In genomic region chr22:26547837-26548236, GRCh38 we compare ENCODE assay signal across 23 cellular contexts. TPM values are rescaled to one million over a fixed set of nuclear protein-coding genes. Genes with fewer than 3 reads are reported as not detected.
DNase-seq lines count a peak whose midpoint lies in the region; ATAC-seq and TF ChIP-seq lines count a peak whose summit lies in the region.
"Had no signal": no experiment of that assay in that cellular context is flagged by ENCODE, and none has a peak within 500 bp of the region (broad histone marks: within the 10 kb centered on the region; RNA-seq: fewer than 3 reads in every experiment).

No MANE protein-coding gene starts in this region.

- H3K23ac ChIP-seq in IMR-90 (ENCODE audit: low read depth, low read length) = no peak overlapping the region

- H4K20me1 ChIP-seq in IMR-90 (ENCODE audit: insufficient read depth, low read length) = no peaks in the 10 kb centered on the region

- H4K5ac ChIP-seq in IMR-90 (ENCODE audit: low read depth, low read length) = no peak overlapping the region

- H3K4me3 Mint-ChIP-seq in activated CD8-positive, alpha-beta T cell treated with anti-CD3 and anti-CD28 coated beads for 36 hours = no peak overlapping the region
- no peak overlapping the region for H3K4me3 Mint-ChIP-seq in activated CD8-positive, alpha-beta T cell treated with anti-CD3 and anti-CD28 coated beads, Interleukin-2, amount 10 ng/mL, durations not matched to agents 7 days and 5 days
- peak overlapping the region; percentile 53 for H3K4me3 Mint-ChIP-seq in activated naive CD8-positive, alpha-beta T cell treated with anti-CD3 and anti-CD28 coated beads, Interleukin-2, amount 10 ng/mL, durations not matched to agents 7 days and 5 days
- H3K4me3 Mint-ChIP-seq in natural killer cell = peak overlapping the region; percentile 54
- H3K4me3 Mint-ChIP-seq: WTC11 had no signal

- no peak overlapping the region for H3K4me3 ChIP-seq in IMR-90 (ENCODE audit: insufficient read depth, low read depth, low read length)
- H3K4me3 ChIP-seq: A549, Peyer's patch, right lobe of liver, SJCRH30, spleen, stomach, tibial nerve had no signal

- H3K14ac ChIP-seq in IMR-90 (replicated peaks; ENCODE audit: low read depth, low read length) = no peak overlapping the region

- H3K36me3 Mint-ChIP-seq in activated CD8-positive, alpha-beta T cell treated with anti-CD3 and anti-CD28 coated beads for 36 hours (ENCODE audit: low read depth) = peaks cover 33% of the 10 kb centered on the region
- H3K36me3 Mint-ChIP-seq in activated CD8-positive, alpha-beta T cell treated with anti-CD3 and anti-CD28 coated beads, Interleukin-2, amount 10 ng/mL, durations not matched to agents 7 days and 5 days (ENCODE audit: low read depth) = peaks cover 51% of the 10 kb centered on the region
- H3K36me3 Mint-ChIP-seq in activated naive CD8-positive, alpha-beta T cell treated with anti-CD3 and anti-CD28 coated beads, Interleukin-2, amount 10 ng/mL, durations not matched to agents 7 days and 5 days = peaks cover 21% of the 10 kb centered on the region
- peaks cover 6% of the 10 kb centered on the region for H3K36me3 Mint-ChIP-seq in natural killer cell

- peaks cover 4% of the 10 kb centered on the region for H3K9me3 Mint-ChIP-seq in activated CD8-positive, alpha-beta T cell treated with anti-CD3 and anti-CD28 coated beads for 36 hours
- peaks cover 8% of the 10 kb centered on the region for H3K9me3 Mint-ChIP-seq in activated CD8-positive, alpha-beta T cell treated with anti-CD3 and anti-CD28 coated beads, Interleukin-2, amount 10 ng/mL, durations not matched to agents 7 days and 5 days (ENCODE audit: insufficient read depth)
- no peaks in the 10 kb centered on the region for H3K9me3 Mint-ChIP-seq in activated naive CD8-positive, alpha-beta T cell treated with anti-CD3 and anti-CD28 coated beads, Interleukin-2, amount 10 ng/mL, durations not matched to agents 7 days and 5 days
- H3K9me3 Mint-ChIP-seq in natural killer cell = no peaks in the 10 kb centered on the region
- H3K9me3 Mint-ChIP-seq: WTC11 had no signal

- DNase-seq in activated CD8-positive, alpha-beta T cell treated with anti-CD3 and anti-CD28 coated beads for 36 hours = no peak
- DNase-seq in activated CD8-positive, alpha-beta T cell treated with anti-CD3 and anti-CD28 coated beads, Interleukin-2, amount 10 ng/mL, durations not matched to agents 7 days and 5 days = no peak
- DNase-seq in IMR-90 (no peak), natural killer cell (no peak), SIG-M5 treated with dmso at 0.1 percent for 504 hours (lab: John Stamatoyannopoulos, UW; ENCODE audit: unreplicated experiment) (no peak), SKM-1 treated with dmso at 0.1 percent for 144 hours (lab: John Stamatoyannopoulos, UW; ENCODE audit: unreplicated experiment) (no peak), DMS53 (lab: John Stamatoyannopoulos, UW) (no peak)
- no peak for DNase-seq in activated naive CD8-positive, alpha-beta T cell treated with anti-CD3 and anti-CD28 coated beads, Interleukin-2, amount 10 ng/mL, durations not matched to agents 7 days and 5 days
- DNase-seq: caudate nucleus; CD4-positive, alpha-beta memory T cell; cortex of kidney; kidney; NCI-H748 treated with DMSO at 0.1 percent for 48 hours; Peyer's patch; right lobe of liver; SJCRH30; spleen; stomach had no signal

- no peaks in the 10 kb centered on the region for H3K27me3 Mint-ChIP-seq in activated CD8-positive, alpha-beta T cell treated with anti-CD3 and anti-CD28 coated beads for 36 hours
- H3K27me3 Mint-ChIP-seq in activated CD8-positive, alpha-beta T cell treated with anti-CD3 and anti-CD28 coated beads, Interleukin-2, amount 10 ng/mL, durations not matched to agents 7 days and 5 days (ENCODE audit: low read depth) = no peaks in the 10 kb centered on the region
- H3K27me3 Mint-ChIP-seq in activated naive CD8-positive, alpha-beta T cell treated with anti-CD3 and anti-CD28 coated beads, Interleukin-2, amount 10 ng/mL, durations not matched to agents 7 days and 5 days = no peaks in the 10 kb centered on the region
- no peaks in the 10 kb centered on the region for H3K27me3 Mint-ChIP-seq in natural killer cell (ENCODE audit: low read depth in 2 of 2)
- H3K27me3 Mint-ChIP-seq: CD4-positive, alpha-beta memory T cell had no signal

- no peaks in the 10 kb centered on the region for H3K27me3 ChIP-seq in IMR-90 (ENCODE audit: control insufficient read depth, insufficient read depth, low read length)
- H3K27me3 ChIP-seq: neutrophil, Peyer's patch, right lobe of liver, SJCRH30, spleen, stomach, tibial nerve had no signal

- H3K4me1 ChIP-seq in IMR-90 (ENCODE audit: control insufficient read depth, insufficient read depth, low read length) = peaks cover 21% of the 10 kb centered on the region

- CTCF ChIA-PET in activated CD8-positive, alpha-beta T cell treated with anti-CD3 and anti-CD28 coated beads for 36 hours (lab: Charles Lee) = interaction anchor here (1.2 to 1.3 kb wide), 3 partner anchors 44 to 118 kb away, joined by 3 read pairs; no protein-coding TSS in a partner anchor
- CTCF ChIA-PET in activated CD8-positive, alpha-beta T cell treated with anti-CD3 and anti-CD28 coated beads, Interleukin-2, amount 10 ng/mL, durations not matched to agents 7 days and 5 days (lab: Charles Lee) = no interaction called here
- CTCF ChIA-PET in IMR-90 (lab: Yijun Ruan, JAX) = no interaction called here

- no peak overlapping the region for H3K4me2 ChIP-seq in IMR-90 (ENCODE audit: low read depth, low read length)
- H3K4me2 ChIP-seq: A549 had no signal

- no TSS peak for BruUV-seq in IMR-90 (replicated peaks; lab: Mats Ljungman, UMichigan)

- H3K9me1 ChIP-seq in IMR-90 (ENCODE audit: insufficient read depth, low read length) = peaks cover 28% of the 10 kb centered on the region

- H3K56ac ChIP-seq in IMR-90 (ENCODE audit: extremely low read depth, insufficient read depth, low read length) = no peak overlapping the region

- WGBS in IMR-90 (ENCODE audit: extremely low coverage in 2 of 2, insufficient read length in 1 of 2), 2 experiments = no CpG with 5 or more reads among the region's 4 CpGs

- H2AFZ ChIP-seq in IMR-90 (replicated peaks; ENCODE audit: low read length, poor library complexity) = no peak overlapping the region

- dilution Hi-C loops in IMR-90 (cut with HindIII; ENCODE audit: low sequenced_read_pairs, unreplicated experiment) = no loop called here

- H3K27ac ChIP-seq in IMR-90 (ENCODE audit: insufficient read depth, low read length) = no peak overlapping the region
- H3K27ac ChIP-seq: A549, Peyer's patch, SJCRH30, stomach, tibial nerve had no signal

- H3K4me1 Mint-ChIP-seq in activated CD8-positive, alpha-beta T cell treated with anti-CD3 and anti-CD28 coated beads for 36 hours (ENCODE audit: low read depth) = peaks cover 47% of the 10 kb centered on the region
- H3K4me1 Mint-ChIP-seq in activated CD8-positive, alpha-beta T cell treated with anti-CD3 and anti-CD28 coated beads, Interleukin-2, amount 10 ng/mL, durations not matched to agents 7 days and 5 days (ENCODE audit: low read depth) = peaks cover 54% of the 10 kb centered on the region
- H3K4me1 Mint-ChIP-seq in activated naive CD8-positive, alpha-beta T cell treated with anti-CD3 and anti-CD28 coated beads, Interleukin-2, amount 10 ng/mL, durations not matched to agents 7 days and 5 days = peaks cover 46% of the 10 kb centered on the region
- peaks cover 80 to 85% of the 10 kb centered on the region in 2 donors for H3K4me1 Mint-ChIP-seq in natural killer cell

- no peak overlapping the region for H3K9ac ChIP-seq in IMR-90 (ENCODE audit: low read depth, low read length)

- TF ChIP-seq POLR2A in IMR-90 (IDR thresholded peaks at IDR 0.05; ENCODE audit: low read depth, low read length) = no peak

- H3K9me3 ChIP-seq in IMR-90 (ENCODE audit: control insufficient read depth, insufficient read depth, low read length) = no peaks in the 10 kb centered on the region
- H3K9me3 ChIP-seq: A549, neutrophil, Peyer's patch, right lobe of liver, SJCRH30, spleen, stomach, tibial nerve had no signal

- H3K36me3 ChIP-seq in IMR-90 (ENCODE audit: control insufficient read depth, insufficient read depth, low read length) = no peaks in the 10 kb centered on the region; the same call in 1 of the 2 replicates
- H3K36me3 ChIP-seq: Peyer's patch, SJCRH30 had no signal

- POLR2A ChIA-PET in activated CD8-positive, alpha-beta T cell treated with anti-CD3 and anti-CD28 coated beads for 36 hours (lab: Charles Lee) = interaction anchor here (0.8 to 1.6 kb wide), 5 partner anchors 12 to 33 kb away, joined by 3 to 4 read pairs (median 3); no protein-coding TSS in a partner anchor
- POLR2A ChIA-PET in activated CD8-positive, alpha-beta T cell treated with anti-CD3 and anti-CD28 coated beads, Interleukin-2, amount 10 ng/mL, durations not matched to agents 7 days and 5 days (lab: Charles Lee) = interaction anchor here (0.7 kb wide), 1 partner anchor 16 kb away, joined by 3 read pairs; no protein-coding TSS in a partner anchor
- POLR2A ChIA-PET in IMR-90 (lab: Charles Lee; ENCODE audit: unreplicated experiment) = no interaction called here
- POLR2A ChIA-PET in activated naive CD8-positive, alpha-beta T cell treated with anti-CD3 and anti-CD28 coated beads, Interleukin-2, amount 10 ng/mL, durations not matched to agents 7 days and 5 days (lab: Charles Lee) = interaction anchor here (0.8 to 1.7 kb wide), 5 partner anchors 32 to 123 kb away, joined by 3 to 6 read pairs (median 4); no protein-coding TSS in a partner anchor

- intact Hi-C loops in activated CD8-positive, alpha-beta T cell treated with anti-CD3 and anti-CD28 coated beads for 36 hours (cut with micrococcal nuclease) = no loop called here
- intact Hi-C loops in IMR-90 (cut with micrococcal nuclease) (no loop called here), natural killer cell (cut with micrococcal nuclease) (loop anchor here (5.0 kb wide), 2 partner anchors 39 to 46 kb away; no protein-coding TSS in a partner anchor)

- no peak overlapping the region for H2BK20ac ChIP-seq in IMR-90 (ENCODE audit: low read depth, low read length)

- H2BK15ac ChIP-seq in IMR-90 (ENCODE audit: low read depth, low read length) = no peak overlapping the region

- no peak overlapping the region for H2BK120ac ChIP-seq in IMR-90 (ENCODE audit: low read depth, low read length)

- 0 out of 2 replicates have a peak overlapping the region, but pooled peaks have one; percentile 7 for H3K4ac ChIP-seq in IMR-90 (ENCODE audit: low read depth, low read length)

- no peak overlapping the region for H4K91ac ChIP-seq in IMR-90 (ENCODE audit: insufficient read depth, low read depth, low read length)

- peaks cover 40 to 84% of the 10 kb centered on the region in 2 experiments for H3K79me1 ChIP-seq in IMR-90 (ENCODE audit: low read depth in 1 of 2, low read length in 2 of 2)

- peak overlapping the region; percentile 76 for H3K27ac Mint-ChIP-seq in activated CD8-positive, alpha-beta T cell treated with anti-CD3 and anti-CD28 coated beads for 36 hours
- H3K27ac Mint-ChIP-seq in activated CD8-positive, alpha-beta T cell treated with anti-CD3 and anti-CD28 coated beads, Interleukin-2, amount 10 ng/mL, durations not matched to agents 7 days and 5 days = no peak overlapping the region
- H3K27ac Mint-ChIP-seq in activated naive CD8-positive, alpha-beta T cell treated with anti-CD3 and anti-CD28 coated beads, Interleukin-2, amount 10 ng/mL, durations not matched to agents 7 days and 5 days = peak overlapping the region; percentile 84
- H3K27ac Mint-ChIP-seq in natural killer cell = peak overlapping the region; percentile 81 to 91

- H2AK9ac ChIP-seq in IMR-90 (replicated peaks; ENCODE audit: low read depth, low read length, poor library complexity) = no peak overlapping the region

- H3K18ac ChIP-seq in IMR-90 (ENCODE audit: low read depth, low read length) = no peak overlapping the region

- no peak overlapping the region for H2AK5ac ChIP-seq in IMR-90 (ENCODE audit: low read depth, low read length)

- in situ Hi-C loops in IMR-90 (cut with MboI; ENCODE audit: low sequenced_read_pairs) = no loop called here

- no peak overlapping the region for H4K8ac ChIP-seq in IMR-90 (ENCODE audit: low read depth in 2 of 2, low read length in 2 of 2)

- no peak for ATAC-seq in activated CD8-positive, alpha-beta T cell treated with anti-CD3 and anti-CD28 coated beads for 36 hours
- ATAC-seq in activated CD8-positive, alpha-beta T cell treated with anti-CD3 and anti-CD28 coated beads, Interleukin-2, amount 10 ng/mL, durations not matched to agents 7 days and 5 days = no peak
- ATAC-seq in IMR-90 (ENCODE audit: low read depth) = no peak
- no peak for ATAC-seq in activated naive CD8-positive, alpha-beta T cell treated with anti-CD3 and anti-CD28 coated beads, Interleukin-2, amount 10 ng/mL, durations not matched to agents 7 days and 5 days (ENCODE audit: low read depth)
- ATAC-seq in natural killer cell = no peak
- ATAC-seq: A549, HepG2, right lobe of liver, WTC11 had no signal

- TF ChIP-seq CTCF in activated CD8-positive, alpha-beta T cell treated with anti-CD3 and anti-CD28 coated beads for 36 hours (IDR thresholded peaks at IDR 0.05) = no peak
- no peak for TF ChIP-seq CTCF in IMR-90 (conservative IDR thresholded peaks at IDR 0.05; ENCODE audit: low read depth, low read length)
- TF ChIP-seq CTCF in natural killer cell (IDR thresholded peaks at IDR 0.05) = no peak

- TF ChIP-seq RAD21 in IMR-90 (IDR thresholded peaks at IDR 0.05; ENCODE audit: low read length) = no peak

- no peak overlapping the region for H2BK5ac ChIP-seq in IMR-90 (ENCODE audit: low read depth, low read length, poor library complexity, severe bottlenecking)

RNA-seq across cellular contexts. Expression of gene TFIP11, which starts 35.6 kb away (rescaled TPM):
- total RNA-seq in activated CD8-positive, alpha-beta T cell treated with anti-CD3 and anti-CD28 coated beads for 36 hours = 10 to 100 TPM; 37.4 to 37.8 TPM
- 10 to 100 TPM; 56.2 to 57.7 TPM for total RNA-seq in activated CD8-positive, alpha-beta T cell treated with anti-CD3 and anti-CD28 coated beads, Interleukin-2, amount 10 ng/mL, durations not matched to agents 7 days and 5 days
- 37.5 and 43.2 TPM in 2 replicates for total RNA-seq in IMR-90 (2012; rRNA removed)
- 22.5 and 23.6 TPM in 2 replicates for polyA plus RNA-seq in IMR-90 (2012; rRNA removed)
- 16.0 and 16.7 TPM in 2 replicates for polyA plus RNA-seq in IMR-90 (2012; cell fraction: cytosol; rRNA removed)
- 35.1 and 48.4 TPM in 2 replicates for polyA plus RNA-seq in IMR-90 (2012; cell fraction: nucleus; rRNA removed; ENCODE audit: low replicate concordance)
- 10 to 100 TPM; 64.6 to 67.9 TPM for total RNA-seq in activated naive CD8-positive, alpha-beta T cell treated with anti-CD3 and anti-CD28 coated beads, Interleukin-2, amount 10 ng/mL, durations not matched to agents 7 days and 5 days
- total RNA-seq in natural killer cell = 100 to 1,000 TPM; 108 to 131 (median 124) TPM

RNA-seq across cellular contexts. Expression of gene TPST2, which starts 42.1 kb away (rescaled TPM):
- total RNA-seq in activated CD8-positive, alpha-beta T cell treated with anti-CD3 and anti-CD28 coated beads for 36 hours = 10 to 100 TPM; 30.7 to 33.6 TPM
- 10 to 100 TPM; 62.8 to 68.9 TPM for total RNA-seq in activated CD8-positive, alpha-beta T cell treated with anti-CD3 and anti-CD28 coated beads, Interleukin-2, amount 10 ng/mL, durations not matched to agents 7 days and 5 days
- total RNA-seq in IMR-90 (2012; rRNA removed) (41.7 and 42.5 TPM in 2 replicates), natural killer cell (100 to 1,000 TPM; 145 to 206 (median 155) TPM)
- 63.6 and 81.1 TPM in 2 replicates for polyA plus RNA-seq in IMR-90 (2012; rRNA removed)
- 84.8 and 101 TPM in 2 replicates for polyA plus RNA-seq in IMR-90 (2012; cell fraction: cytosol; rRNA removed)
- polyA plus RNA-seq in IMR-90 (2012; cell fraction: nucleus; rRNA removed; ENCODE audit: low replicate concordance) = 50.0 and 85.2 TPM in 2 replicates
- 10 to 100 TPM; 54.8 to 58.5 TPM for total RNA-seq in activated naive CD8-positive, alpha-beta T cell treated with anti-CD3 and anti-CD28 coated beads, Interleukin-2, amount 10 ng/mL, durations not matched to agents 7 days and 5 days

Comparison
In these comparisons a context has a peak if more than half of its experiments do, and no peak if none do; other contexts are left out.
1. H3K4me3 Mint-ChIP-seq: peak in activated naive CD8-positive, alpha-beta T cell treated with anti-CD3 and anti-CD28 coated beads, Interleukin-2, amount 10 ng/mL, durations not matched to agents 7 days and 5 days (single experiment) and natural killer cell (single experiment); none in activated CD8-positive, alpha-beta T cell treated with anti-CD3 and anti-CD28 coated beads for 36 hours (single experiment) and activated CD8-positive, alpha-beta T cell treated with anti-CD3 and anti-CD28 coated beads, Interleukin-2, amount 10 ng/mL, durations not matched to agents 7 days and 5 days (single experiment).